ENCODE assay signal across 8 cellular contexts in the genomic region with DNA sequence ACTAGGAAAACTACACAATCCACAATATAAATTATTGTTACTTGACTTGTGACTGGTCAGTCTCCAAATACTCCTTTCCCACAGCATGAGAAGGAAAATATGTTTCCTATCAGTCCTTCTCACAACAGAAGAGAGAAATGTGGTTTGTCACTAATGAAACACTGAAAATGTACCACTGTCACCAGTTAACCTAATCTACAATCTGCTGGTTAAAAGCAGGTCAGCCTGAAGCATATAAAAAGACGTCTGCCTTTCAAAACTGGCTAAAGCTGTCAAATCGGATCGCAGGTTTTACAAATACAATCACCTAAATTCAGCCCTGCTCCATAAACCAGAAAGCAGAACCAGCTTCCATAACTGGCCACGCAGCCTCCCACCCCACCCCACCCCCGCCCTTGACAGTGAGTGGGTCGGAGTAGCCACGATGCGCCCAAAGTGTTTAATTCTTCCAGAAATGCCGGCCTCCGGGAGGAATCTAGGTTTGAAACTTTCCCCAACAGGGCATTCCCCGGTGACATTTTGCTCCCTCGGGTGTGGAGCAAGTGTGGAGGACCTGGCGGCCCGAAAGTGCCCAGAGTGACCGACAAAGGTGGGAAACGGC. TPM values are rescaled to one million over a fixed set of nuclear protein-coding genes. Genes with fewer than 3 reads are reported as not detected.
DNase-seq lines count a peak whose midpoint lies in the region; ATAC-seq and TF ChIP-seq lines count a peak whose summit lies in the region.

No MANE protein-coding gene starts in this region.

- peak overlapping the region; percentile 86 for H2BK120ac ChIP-seq in trophoblast cell (ENCODE audit: insufficient read depth, low read length, poor library complexity)

- peak overlapping the region; percentile 48 for H2BK12ac ChIP-seq in trophoblast cell (ENCODE audit: low read length)

- H3K4me1 ChIP-seq in A673 (ENCODE audit: insufficient read depth, low read length, poor library complexity, severe bottlenecking) (no peaks in the 10 kb centered on the region), trophoblast cell (ENCODE audit: control insufficient read depth in 1 of 2, insufficient read depth in 2 of 2, low read length in 2 of 2) (peaks cover 9 to 19% of the 10 kb centered on the region in 2 experiments)

- peak overlapping the region; percentile 24 for H2AFZ ChIP-seq in trophoblast cell (ENCODE audit: insufficient read depth, low read length, poor library complexity)

- CTCF ChIA-PET in A673 (lab: Charles Lee), result interaction anchor here (0.7 kb wide), 1 partner anchor 557 kb away, joined by 4 read pairs; no protein-coding TSS in a partner anchor
- CTCF ChIA-PET in activated CD8-positive, alpha-beta T cell treated with anti-CD3 and anti-CD28 coated beads for 36 hours (lab: Charles Lee), result no interaction called here

- no peaks in the 10 kb centered on the region for H3K27me3 Mint-ChIP-seq in activated CD8-positive, alpha-beta T cell treated with anti-CD3 and anti-CD28 coated beads for 36 hours

- H3K36me3 Mint-ChIP-seq in activated CD8-positive, alpha-beta T cell treated with anti-CD3 and anti-CD28 coated beads for 36 hours (ENCODE audit: low read depth), result peaks cover 16% of the 10 kb centered on the region

- H3K9ac ChIP-seq in trophoblast cell (ENCODE audit: low read length), result peak overlapping the region; percentile 87

- DNase-seq in A673 (ENCODE audit: low spot score) (no peak), HL-60 (ENCODE audit: low read depth in 1 of 2, low spot score in 1 of 2) (peak in 1 of 2 experiments; percentile 24), globus pallidus (ENCODE audit: low spot score) (peak; percentile 31), trophoblast cell (peak; percentile 27 to 58), activated gamma-delta T cell treated with Interleukin-2 at 50 U/mL for 16 hours (no peak)
- peak; percentile 26 for DNase-seq in activated CD8-positive, alpha-beta T cell treated with anti-CD3 and anti-CD28 coated beads for 36 hours

- peak overlapping the region; percentile 87 for H3K27ac ChIP-seq in A673 (ENCODE audit: low read depth, low read length, poor library complexity, severe bottlenecking)
- H3K27ac ChIP-seq in HL-60 (replicated peaks), result peak overlapping the region; percentile 93
- H3K27ac ChIP-seq in trophoblast cell (ENCODE audit: low read depth, low read length), result peak overlapping the region; percentile 57

- peak overlapping the region; percentile 70 for H2BK5ac ChIP-seq in trophoblast cell (ENCODE audit: low read depth, low read length, poor library complexity)

- peak overlapping the region; percentile 76 for H4K12ac ChIP-seq in trophoblast cell (ENCODE audit: low read depth, low read length)

- no peak for TF ChIP-seq CTCF in A673 (conservative IDR thresholded peaks at IDR 0.05; ENCODE audit: low read depth, low read length)
- no peak for TF ChIP-seq CTCF in HL-60 (IDR thresholded peaks at IDR 0.05; ENCODE audit: insufficient read depth, low read length)
- no peak for TF ChIP-seq CTCF in activated CD8-positive, alpha-beta T cell treated with anti-CD3 and anti-CD28 coated beads for 36 hours (IDR thresholded peaks at IDR 0.05)

- H4K8ac ChIP-seq in trophoblast cell (ENCODE audit: low read depth, low read length), result peak overlapping the region; percentile 82

- peak overlapping the region; percentile 99 for H3K4me3 ChIP-seq in A673 (ENCODE audit: low read depth, low read length, poor library complexity, severe bottlenecking)
- H3K4me3 ChIP-seq in HL-60 (replicated peaks; ENCODE audit: insufficient read depth, low read length), result peak overlapping the region; percentile 92
- H3K4me3 ChIP-seq in trophoblast cell (ENCODE audit: low read depth, low read length), result peak overlapping the region; percentile 82

- H3K4ac ChIP-seq in trophoblast cell (ENCODE audit: low read depth, low read length), result peak overlapping the region; percentile 67

- WGBS in trophoblast cell (ENCODE audit: extremely low coverage, insufficient coverage, insufficient read length), result no CpG with 5 or more reads among the region's 16 CpGs

- H3K36me3 ChIP-seq in A673 (ENCODE audit: insufficient read depth, low read length, poor library complexity, severe bottlenecking) (no peaks in the 10 kb centered on the region), trophoblast cell (ENCODE audit: control insufficient read depth in 1 of 2, insufficient read depth in 2 of 2, low read length in 2 of 2) (no peaks in the 10 kb centered on the region)

- H3K23ac ChIP-seq in trophoblast cell (ENCODE audit: low read length), result no peak overlapping the region

- peak overlapping the region; percentile 4 for H2AK5ac ChIP-seq in trophoblast cell (ENCODE audit: low read length)

- H4K91ac ChIP-seq in trophoblast cell (ENCODE audit: low read depth, low read length), result peak overlapping the region; percentile 76

- peak overlapping the region; percentile 76 for H3K18ac ChIP-seq in trophoblast cell (ENCODE audit: low read length)

- H3K9me3 Mint-ChIP-seq in activated CD8-positive, alpha-beta T cell treated with anti-CD3 and anti-CD28 coated beads for 36 hours, result no peaks in the 10 kb centered on the region

- peaks cover 36% of the 10 kb centered on the region for H3K4me1 Mint-ChIP-seq in activated CD8-positive, alpha-beta T cell treated with anti-CD3 and anti-CD28 coated beads for 36 hours (ENCODE audit: low read depth)

- peaks cover 7% of the 10 kb centered on the region for H3K79me2 ChIP-seq in trophoblast cell (ENCODE audit: control insufficient read depth, insufficient read depth, low read length, poor library complexity)

- H3K27ac Mint-ChIP-seq in activated CD8-positive, alpha-beta T cell treated with anti-CD3 and anti-CD28 coated beads for 36 hours, result peak overlapping the region; percentile 85

- H3K27me3 ChIP-seq in A673 (replicated peaks; ENCODE audit: insufficient read depth, low read depth, low read length, poor library complexity), result no peaks in the 10 kb centered on the region
- H3K27me3 ChIP-seq in HL-60 (ENCODE audit: insufficient read depth, poor library complexity, severe bottlenecking), result no peaks in the 10 kb centered on the region
- H3K27me3 ChIP-seq in trophoblast cell (ENCODE audit: insufficient read depth, low read length), result no peaks in the 10 kb centered on the region

- H3K4me3 Mint-ChIP-seq in activated CD8-positive, alpha-beta T cell treated with anti-CD3 and anti-CD28 coated beads for 36 hours, result peak overlapping the region; percentile 90

- TSS peak; percentile 47 for BruUV-seq in A673 (replicated peaks; lab: Mats Ljungman, UMichigan)

- H3K4me2 ChIP-seq in trophoblast cell (ENCODE audit: low read length), result peak overlapping the region; percentile 72

- intact Hi-C loops in A673 (cut with micrococcal nuclease; ENCODE audit: unreplicated experiment), result no loop called here
- intact Hi-C loops in activated CD8-positive, alpha-beta T cell treated with anti-CD3 and anti-CD28 coated beads for 36 hours (cut with micrococcal nuclease), result no loop called here

- H3K79me1 ChIP-seq in trophoblast cell (ENCODE audit: low read length), result peaks cover 20% of the 10 kb centered on the region

- H3K9me3 ChIP-seq in A673 (ENCODE audit: low read depth, low read length, poor library complexity, severe bottlenecking), result no peaks in the 10 kb centered on the region
- no peaks in the 10 kb centered on the region for H3K9me3 ChIP-seq in trophoblast cell (ENCODE audit: insufficient read depth, low read depth, low read length)

- POLR2A ChIA-PET in A673 (lab: Charles Lee; ENCODE audit: low non-redundant PET), result interaction anchor here (0.6 kb wide), 1 partner anchor 1302 kb away, joined by 3 read pairs; no protein-coding TSS in a partner anchor
- POLR2A ChIA-PET in activated CD8-positive, alpha-beta T cell treated with anti-CD3 and anti-CD28 coated beads for 36 hours (lab: Charles Lee), result interaction anchor here (0.9 to 1.8 kb wide), 3 partner anchors 16 to 28 kb away, joined by 3 to 6 read pairs (median 5); no protein-coding TSS in a partner anchor

- H3K14ac ChIP-seq in trophoblast cell (ENCODE audit: low read length), result peak overlapping the region; percentile 60

- ATAC-seq in GM18858 (IDR thresholded peaks at IDR 0.05; ENCODE audit: unreplicated experiment), result peak; percentile 4
- peak; percentile 2 for ATAC-seq in activated CD8-positive, alpha-beta T cell treated with anti-CD3 and anti-CD28 coated beads for 36 hours
- ATAC-seq in GM18868 (IDR thresholded peaks at IDR 0.05; ENCODE audit: unreplicated experiment), result no peak

RNA-seq across cellular contexts. Expression of a gene that starts 0.7 kb away (rescaled TPM):
- total RNA-seq in A673 (2021), result 133 and 137 TPM in 2 replicates
- total RNA-seq in activated CD8-positive, alpha-beta T cell treated with anti-CD3 and anti-CD28 coated beads for 36 hours, result 100 to 1,000 TPM; 159 to 164 TPM
- 82.1 and 86.6 TPM in 2 replicates for polyA plus RNA-seq in trophoblast cell (2013)

RNA-seq across cellular contexts. Expression of a gene that starts 26.0 kb away (rescaled TPM):
- 3.8 and 5.5 TPM in 2 replicates for total RNA-seq in A673 (2021)
- total RNA-seq in activated CD8-positive, alpha-beta T cell treated with anti-CD3 and anti-CD28 coated beads for 36 hours, result under 1 TPM in 1 of 2 experiments, not detected in 1; 0.22 TPM
- 0.19 and 0.29 TPM in 2 replicates for polyA plus RNA-seq in trophoblast cell (2013)

Comparison
In these comparisons a context has a peak if more than half of its experiments do, and no peak if none do; other contexts are left out.
1. DNase-seq: peak in activated CD8-positive, alpha-beta T cell treated with anti-CD3 and anti-CD28 coated beads for 36 hours (single experiment), globus pallidus (single experiment) and trophoblast cell (2 of 2); none in A673 (single experiment) and activated gamma-delta T cell treated with Interleukin-2 at 50 U/mL for 16 hours (single experiment).
2. Peak in every context shown above with its lines, with median percentiles within 50 percentile points of each other: H3K27ac ChIP-seq and H3K4me3 ChIP-seq.